21 cellular contexts compared by ENCODE assay signal in genomic region chr6:149435919-149436586, GRCh38. TPM values are rescaled to one million over a fixed set of nuclear protein-coding genes. Genes with fewer than 3 reads are reported as not detected.
DNase-seq lines count a peak whose midpoint lies in the region; ATAC-seq and TF ChIP-seq lines count a peak whose summit lies in the region.
"Had no signal": no experiment of that assay in that cellular context is flagged by ENCODE, and none has a peak within 500 bp of the region (broad histone marks: within the 10 kb centered on the region; RNA-seq: fewer than 3 reads in every experiment).

No MANE protein-coding gene starts in this region.

- no peak overlapping the region for H4K5ac ChIP-seq in IMR-90 (ENCODE audit: low read depth, low read length)

- no peak overlapping the region for H3K4ac ChIP-seq in IMR-90 (ENCODE audit: low read depth, low read length)
- H3K4ac ChIP-seq in mesenchymal stem cell (ENCODE audit: low read depth in 1 of 2, low read length in 2 of 2), result no peak overlapping the region

- H3K9ac ChIP-seq in IMR-90 (ENCODE audit: low read depth, low read length), result no peak overlapping the region
- no peak overlapping the region for H3K9ac ChIP-seq in mesenchymal stem cell (ENCODE audit: low read length)
- H3K9ac ChIP-seq: GM23248 had no signal

- H3K18ac ChIP-seq in IMR-90 (ENCODE audit: low read depth, low read length) (no peak overlapping the region), mesenchymal stem cell (ENCODE audit: low read depth in 1 of 2, low read length in 2 of 2) (no peak overlapping the region)

- intact Hi-C loops in IMR-90 (cut with micrococcal nuclease), result loop anchor here (10.0 kb wide), 1 partner anchor 861 kb away; no protein-coding TSS in a partner anchor

- H3K14ac ChIP-seq in IMR-90 (replicated peaks; ENCODE audit: low read depth, low read length), result no peak overlapping the region
- H3K14ac ChIP-seq in mesenchymal stem cell (ENCODE audit: low read length in 2 of 2), result no peak overlapping the region

- H3K4me3 ChIP-seq in IMR-90 (ENCODE audit: insufficient read depth, low read depth, low read length) (no peak overlapping the region), mesenchymal stem cell (ENCODE audit: insufficient read depth in 1 of 2, low read depth in 1 of 2, low read length in 2 of 2) (no peak overlapping the region)
- H3K4me3 ChIP-seq: GM12878, GM23248 had no signal

- no peaks in the 10 kb centered on the region for H3K36me3 ChIP-seq in IMR-90 (ENCODE audit: control insufficient read depth, insufficient read depth, low read length)
- no peaks in the 10 kb centered on the region for H3K36me3 ChIP-seq in mesenchymal stem cell (ENCODE audit: control insufficient read depth in 1 of 2, insufficient read depth in 2 of 2, low read depth in 1 of 2, low read length in 2 of 2)
- H3K36me3 ChIP-seq: BE2C had no signal

- H3K56ac ChIP-seq in IMR-90 (ENCODE audit: extremely low read depth, insufficient read depth, low read length), result no peak overlapping the region

- WGBS in IMR-90 (ENCODE audit: extremely low coverage in 2 of 2, insufficient read length in 1 of 2), 2 experiments, result 100% methylated on average over 5 of the region's 13 CpGs; no CpG with 5 or more reads in 1 of the 2 experiments
- WGBS in mesenchymal stem cell, result 91% methylated on average over 13 of the region's 13 CpGs

- no peak for TF ChIP-seq RAD21 in IMR-90 (IDR thresholded peaks at IDR 0.05; ENCODE audit: low read length)

- peaks cover 2% of the 10 kb centered on the region for H3K27me3 ChIP-seq in IMR-90 (ENCODE audit: control insufficient read depth, insufficient read depth, low read length)
- peaks cover 0 to 17% of the 10 kb centered on the region in 2 experiments for H3K27me3 ChIP-seq in mesenchymal stem cell (ENCODE audit: control insufficient read depth in 1 of 2, insufficient read depth in 1 of 2, low read length in 2 of 2)
- H3K27me3 ChIP-seq: BE2C had no signal

- H3K23ac ChIP-seq in IMR-90 (ENCODE audit: low read depth, low read length) (no peak overlapping the region), mesenchymal stem cell (ENCODE audit: low read length in 2 of 2) (no peak overlapping the region)

- H4K20me1 ChIP-seq in IMR-90 (ENCODE audit: insufficient read depth, low read length), result no peaks in the 10 kb centered on the region

- ATAC-seq in IMR-90 (ENCODE audit: low read depth) (no peak), GM18858 (IDR thresholded peaks at IDR 0.05; ENCODE audit: unreplicated experiment) (no peak)
- ATAC-seq: GM12878 had no signal

- dilution Hi-C loops in IMR-90 (cut with HindIII; ENCODE audit: low sequenced_read_pairs, unreplicated experiment), result no loop called here

- peak overlapping the region; percentile 45 for H2AK9ac ChIP-seq in IMR-90 (replicated peaks; ENCODE audit: low read depth, low read length, poor library complexity)

- H3K4me1 ChIP-seq in IMR-90 (ENCODE audit: control insufficient read depth, insufficient read depth, low read length) (peaks cover 2% of the 10 kb centered on the region; the same call in 1 of the 2 replicates), mesenchymal stem cell (ENCODE audit: control insufficient read depth, insufficient read depth, low read depth, low read length) (peaks cover 6% of the 10 kb centered on the region)
- H3K4me1 ChIP-seq: BE2C had no signal

- H2BK5ac ChIP-seq in IMR-90 (ENCODE audit: low read depth, low read length, poor library complexity, severe bottlenecking), result no peak overlapping the region
- no peak overlapping the region for H2BK5ac ChIP-seq in mesenchymal stem cell (ENCODE audit: low read depth, low read length, poor library complexity, severe bottlenecking)

- H3K9me3 ChIP-seq in IMR-90 (ENCODE audit: control insufficient read depth, insufficient read depth, low read length) (no peaks in the 10 kb centered on the region), mesenchymal stem cell (ENCODE audit: control insufficient read depth, low read length) (no peaks in the 10 kb centered on the region)
- H3K9me3 ChIP-seq: BE2C had no signal

- H3K79me1 ChIP-seq in IMR-90 (ENCODE audit: low read depth in 1 of 2, low read length in 2 of 2) (no peaks in the 10 kb centered on the region), mesenchymal stem cell (replicated peaks; ENCODE audit: low read length, poor library complexity, severe bottlenecking) (no peaks in the 10 kb centered on the region)

- no TSS peak for BruUV-seq in IMR-90 (replicated peaks; lab: Mats Ljungman, UMichigan)

- no peak overlapping the region for H3K4me2 ChIP-seq in IMR-90 (ENCODE audit: low read depth, low read length)
- no peak overlapping the region for H3K4me2 ChIP-seq in mesenchymal stem cell (ENCODE audit: low read length, poor library complexity, severe bottlenecking)

- CTCF ChIA-PET in IMR-90 (lab: Yijun Ruan, JAX), result no interaction called here

- H3K27ac ChIP-seq in IMR-90 (ENCODE audit: insufficient read depth, low read length), result no peak overlapping the region
- no peak overlapping the region for H3K27ac ChIP-seq in mesenchymal stem cell (ENCODE audit: low read length, poor library complexity, severe bottlenecking)
- H3K27ac ChIP-seq: GM23248 had no signal

- H4K8ac ChIP-seq in IMR-90 (ENCODE audit: low read depth in 2 of 2, low read length in 2 of 2), result no peak overlapping the region
- no peak overlapping the region for H4K8ac ChIP-seq in mesenchymal stem cell (ENCODE audit: low read length)

- H2AFZ ChIP-seq in IMR-90 (replicated peaks; ENCODE audit: low read length, poor library complexity) (no peak overlapping the region), mesenchymal stem cell (ENCODE audit: low read depth, low read length) (no peak overlapping the region)
- H2AFZ ChIP-seq: GM23248 had no signal

- H2BK120ac ChIP-seq in IMR-90 (ENCODE audit: low read depth, low read length), result no peak overlapping the region
- no peak overlapping the region for H2BK120ac ChIP-seq in mesenchymal stem cell (ENCODE audit: low read depth, low read length)

- H2AK5ac ChIP-seq in IMR-90 (ENCODE audit: low read depth, low read length) (no peak overlapping the region), mesenchymal stem cell (ENCODE audit: low read length, severe bottlenecking) (no peak overlapping the region)

- peak; percentile 12 to 15 for DNase-seq in activated T-cell treated with anti-CD3 and anti-CD28 coated beads, Interleukin-2, amount 50 U/mL, for 48 hours
- DNase-seq in activated T-cell treated with anti-CD3 and anti-CD28 coated beads for 4 hours, result no peak
- DNase-seq in IMR-90, result no peak
- DNase-seq in mesenchymal stem cell, result no peak
- no peak for DNase-seq in NCI-H526 (lab: John Stamatoyannopoulos, UW)
- DNase-seq in KG1 (lab: John Stamatoyannopoulos, UW), result no peak
- DNase-seq: BE2C; C1 segment of cervical spinal cord; CD4-positive, CD25-positive, alpha-beta regulatory T cell; CD8-positive, alpha-beta memory T cell; COR-L47; DMS 273 treated with DMSO at 0.1 percent for 48 hours; DMS53; DND-41; EL; GM23248; HCEC 1CT had no signal

- H4K91ac ChIP-seq in IMR-90 (ENCODE audit: insufficient read depth, low read depth, low read length), result no peak overlapping the region
- H4K91ac ChIP-seq in mesenchymal stem cell (ENCODE audit: low read length), result peak overlapping the region; percentile 15

- TF ChIP-seq CTCF in IMR-90 (conservative IDR thresholded peaks at IDR 0.05; ENCODE audit: low read depth, low read length), result no peak

- POLR2A ChIA-PET in IMR-90 (lab: Charles Lee; ENCODE audit: unreplicated experiment), result no interaction called here

- H2BK15ac ChIP-seq in IMR-90 (ENCODE audit: low read depth, low read length) (no peak overlapping the region), mesenchymal stem cell (ENCODE audit: low read depth, poor library complexity, severe bottlenecking) (no peak overlapping the region)

- H2BK20ac ChIP-seq in IMR-90 (ENCODE audit: low read depth, low read length), result no peak overlapping the region

- in situ Hi-C loops in IMR-90 (cut with MboI; ENCODE audit: low sequenced_read_pairs), result no loop called here

- TF ChIP-seq POLR2A in IMR-90 (IDR thresholded peaks at IDR 0.05; ENCODE audit: low read depth, low read length), result no peak

- H2BK12ac ChIP-seq in mesenchymal stem cell (ENCODE audit: low read length in 2 of 2), result no peak overlapping the region

- no peaks in the 10 kb centered on the region for H3K9me1 ChIP-seq in IMR-90 (ENCODE audit: insufficient read depth, low read length)

TF ChIP-seq in IMR-90, 13 proteins besides CTCF, POLR2A, EP300 and RAD21 (continues in another document):
- no peak for TF ChIP-seq RCOR1 (IDR thresholded peaks at IDR 0.05; ENCODE audit: insufficient replicate concordance, low read length)
- TF ChIP-seq BHLHE40 (IDR thresholded peaks at IDR 0.05; ENCODE audit: low read depth, low read length), result no peak
- no peak for TF ChIP-seq RFX5 (IDR thresholded peaks at IDR 0.05; ENCODE audit: low read depth, low read length)
- TF ChIP-seq CHD1 (IDR thresholded peaks at IDR 0.05; ENCODE audit: low read depth, low read length), result no peak
- no peak for TF ChIP-seq FOS (IDR thresholded peaks at IDR 0.05; ENCODE audit: low read depth, low read length)
- TF ChIP-seq ELK1 (IDR thresholded peaks at IDR 0.05; ENCODE audit: borderline replicate concordance, low read depth, low read length), result no peak
- no peak for TF ChIP-seq CEBPB (IDR thresholded peaks at IDR 0.05; ENCODE audit: low read depth, low read length)
- no peak for TF ChIP-seq MAFK (IDR thresholded peaks at IDR 0.05; ENCODE audit: low read depth, low read length)
- TF ChIP-seq SMC3 (IDR thresholded peaks at IDR 0.05; ENCODE audit: low read depth, low read length), result no peak
- TF ChIP-seq MXI1 (IDR thresholded peaks at IDR 0.05; ENCODE audit: borderline replicate concordance, low read depth, low read length), result no peak

RNA-seq across cellular contexts. Expression of gene SUMO4, which starts 36.0 kb away (rescaled TPM):
- total RNA-seq in IMR-90 (2012; rRNA removed), result 1.9 and 2.2 TPM in 2 replicates
- polyA plus RNA-seq in IMR-90 (2012; rRNA removed), result not detected in 2 replicates
- polyA plus RNA-seq in IMR-90 (2012; cell fraction: cytosol; rRNA removed), result not detected in 2 replicates
- polyA plus RNA-seq in IMR-90 (2012; cell fraction: nucleus; rRNA removed; ENCODE audit: low replicate concordance), result 0.05 and 0.44 TPM in 2 replicates
- polyA plus RNA-seq in mesenchymal stem cell (2013, experiment 1 of 2), result 0.14 TPM
- 0.11 TPM for polyA plus RNA-seq in mesenchymal stem cell (2013, experiment 2 of 2)
- total RNA-seq: G401, GM23248 had no signal

RNA-seq across cellular contexts. Expression of gene ZC3H12D, which starts 48.8 kb away (rescaled TPM):
- under 0.01 TPM in 1 of 2 replicates, not detected in the other for total RNA-seq in IMR-90 (2012; rRNA removed)
- 0.07 and 0.12 TPM in 2 replicates for polyA plus RNA-seq in IMR-90 (2012; rRNA removed)
- under 0.01 and 0.01 TPM in 2 replicates for polyA plus RNA-seq in IMR-90 (2012; cell fraction: cytosol; rRNA removed)
- polyA plus RNA-seq in IMR-90 (2012; cell fraction: nucleus; rRNA removed; ENCODE audit: low replicate concordance), result 0.26 and 0.38 TPM in 2 replicates
- 0.04 TPM for polyA plus RNA-seq in mesenchymal stem cell (2013, experiment 1 of 2)
- polyA plus RNA-seq in mesenchymal stem cell (2013, experiment 2 of 2), result 0.04 TPM
- total RNA-seq: G401, HT-29 had no signal
- polyA plus RNA-seq: GM23248 had no signal

Comparison
In these comparisons a context has a peak if more than half of its experiments do, and no peak if none do; other contexts are left out.
1. DNase-seq: peak in activated T-cell treated with anti-CD3 and anti-CD28 coated beads, Interleukin-2, amount 50 U/mL, for 48 hours (2 of 2); none in activated T-cell treated with anti-CD3 and anti-CD28 coated beads for 4 hours (single experiment), IMR-90 (single experiment), mesenchymal stem cell (single experiment), NCI-H526 (0 of 2) and KG1 (single experiment).